11 cellular contexts compared by ENCODE assay signal in genomic region chr9:16653491-16654407, GRCh38.
DNase-seq lines count a peak whose midpoint lies in the region; ATAC-seq and TF ChIP-seq lines count a peak whose summit lies in the region.
"Had no signal": no experiment of that assay in that cellular context is flagged by ENCODE, and none has a peak within 500 bp of the region (broad histone marks: within the 10 kb centered on the region; RNA-seq: fewer than 3 reads in every experiment).

No MANE protein-coding gene starts in this region.

- H3K36me3 ChIP-seq in gastroesophageal sphincter (no peaks in the 10 kb centered on the region), neural progenitor cell (no peaks in the 10 kb centered on the region)

- H3K4me2 ChIP-seq in neural progenitor cell: peak overlapping the region; percentile 20

- no peaks in the 10 kb centered on the region for H3K79me2 ChIP-seq in neural progenitor cell (ENCODE audit: low read depth)

- H3K27ac Mint-ChIP-seq in neural progenitor cell: no peak overlapping the region
- H3K27ac Mint-ChIP-seq: activated CD4-positive, alpha-beta memory T cell treated with anti-CD3 and anti-CD28 coated beads for 36 hours had no signal

- H3K27me3 Mint-ChIP-seq in neural progenitor cell (ENCODE audit: insufficient read depth, low read depth): peaks cover 2% of the 10 kb centered on the region
- H3K27me3 Mint-ChIP-seq: activated CD4-positive, alpha-beta memory T cell treated with anti-CD3 and anti-CD28 coated beads for 36 hours; central memory CD8-positive, alpha-beta T cell had no signal

- H3K36me3 Mint-ChIP-seq in neural progenitor cell: no peaks in the 10 kb centered on the region
- H3K36me3 Mint-ChIP-seq: activated CD4-positive, alpha-beta memory T cell treated with anti-CD3 and anti-CD28 coated beads for 36 hours had no signal

- no peak for TF ChIP-seq POLR2A in gastroesophageal sphincter (IDR thresholded peaks at IDR 0.05)

- no peaks in the 10 kb centered on the region for H3K9me3 Mint-ChIP-seq in neural progenitor cell

- 35 to 39% methylated on average over 7 to 9 of the region's 13 CpGs for WGBS in gastroesophageal sphincter (ENCODE audit: low coverage in 1 of 2), 2 donors

- H3K9ac ChIP-seq in neural progenitor cell: no peak overlapping the region

- DNase-seq in DMS153 (lab: John Stamatoyannopoulos, UW) (peak; percentile 33), NCI-H69 (lab: John Stamatoyannopoulos, UW) (peak; percentile 94), neural progenitor cell (ENCODE audit: low spot score) (peak; percentile 9), DMS53 treated with DMSO at 0.1 percent for 48 hours (lab: John Stamatoyannopoulos, UW; ENCODE audit: unreplicated experiment) (no peak), NCI-H82 treated with DMSO at 0.1 percent for 48 hours (lab: John Stamatoyannopoulos, UW; ENCODE audit: unreplicated experiment) (no peak), COLO829 (ENCODE audit: low spot score) (no peak)
- no peak for DNase-seq in activated CD8-positive, alpha-beta memory T cell treated with anti-CD3 and anti-CD28 coated beads, Interleukin-2, amount 50 U/mL, for 4 hours
- DNase-seq: activated CD4-positive, alpha-beta memory T cell treated with anti-CD3 and anti-CD28 coated beads for 36 hours; NCI-H524 treated with DMSO at 0.1 percent for 48 hours had no signal

- peaks cover 0 to 70% (median 0%) of the 10 kb centered on the region in 3 donors for H3K4me1 ChIP-seq in gastroesophageal sphincter
- H3K4me1 ChIP-seq in neural progenitor cell: peaks cover 35% of the 10 kb centered on the region

- H3K27ac ChIP-seq in gastroesophageal sphincter (peak overlapping the region in 3 of 4 donors; percentile 56 to 64 (median 63)), neural progenitor cell (no peak overlapping the region)

- peak overlapping the region; percentile 22 for H3K4me3 Mint-ChIP-seq in neural progenitor cell
- H3K4me3 Mint-ChIP-seq: activated CD4-positive, alpha-beta memory T cell treated with anti-CD3 and anti-CD28 coated beads for 36 hours; central memory CD8-positive, alpha-beta T cell had no signal

- no peaks in the 10 kb centered on the region for H4K20me1 ChIP-seq in neural progenitor cell (ENCODE audit: low read depth)

- H2AFZ ChIP-seq in neural progenitor cell (replicated peaks): peak overlapping the region; percentile 78

- no peaks in the 10 kb centered on the region for H3K9me3 ChIP-seq in gastroesophageal sphincter
- no peaks in the 10 kb centered on the region for H3K9me3 ChIP-seq in neural progenitor cell (ENCODE audit: low read depth)

- no peaks in the 10 kb centered on the region for H3F3A ChIP-seq in neural progenitor cell (ENCODE audit: low read depth)

- peaks cover 25% of the 10 kb centered on the region for H3K4me1 Mint-ChIP-seq in neural progenitor cell
- H3K4me1 Mint-ChIP-seq: central memory CD8-positive, alpha-beta T cell had no signal

- no peaks in the 10 kb centered on the region for H3K27me3 ChIP-seq in gastroesophageal sphincter
- no peaks in the 10 kb centered on the region for H3K27me3 ChIP-seq in neural progenitor cell

- TF ChIP-seq CTCF in gastroesophageal sphincter (IDR thresholded peaks at IDR 0.05) (no peak), neural progenitor cell (IDR thresholded peaks at IDR 0.05) (no peak)

- ATAC-seq in gastroesophageal sphincter: peak; percentile 30

- no peak for TF ChIP-seq EP300 in gastroesophageal sphincter (IDR thresholded peaks at IDR 0.05)

- H3K4me3 ChIP-seq in gastroesophageal sphincter: peak overlapping the region; percentile 16 to 35
- H3K4me3 ChIP-seq in neural progenitor cell: no peak overlapping the region

Comparison
In these comparisons a context has a peak if more than half of its experiments do, and no peak if none do; other contexts are left out.
1. DNase-seq: peak in DMS153 (single experiment), NCI-H69 (single experiment) and neural progenitor cell (single experiment); none in activated CD8-positive, alpha-beta memory T cell treated with anti-CD3 and anti-CD28 coated beads, Interleukin-2, amount 50 U/mL, for 4 hours (single experiment), DMS53 treated with DMSO at 0.1 percent for 48 hours (single experiment), NCI-H82 treated with DMSO at 0.1 percent for 48 hours (single experiment) and COLO829 (single experiment).